ENCODE assay signal across 9 cellular contexts in genomic region chr7:44980393-44981034, GRCh38. TPM values are rescaled to one million over a fixed set of nuclear protein-coding genes. Genes with fewer than 3 reads are reported as not detected.
DNase-seq lines count a peak whose midpoint lies in the region; ATAC-seq and TF ChIP-seq lines count a peak whose summit lies in the region.
"Had no signal": no experiment of that assay in that cellular context is flagged by ENCODE, and none has a peak within 500 bp of the region (broad histone marks: within the 10 kb centered on the region; RNA-seq: fewer than 3 reads in every experiment).

No MANE protein-coding gene starts in this region.

- H3K79me2 ChIP-seq in Loucy (ENCODE audit: insufficient read depth, low read length) = peaks cover 88% of the 10 kb centered on the region

- peaks cover 26% of the 10 kb centered on the region; the same call in 1 of the 2 replicates for H3F3A ChIP-seq in Loucy (ENCODE audit: low read depth)

- H3K4me3 Mint-ChIP-seq in activated T-cell treated with anti-CD3 and anti-CD28 coated beads, Interleukin-2, amount 50 U/mL, for 4 hours = peak overlapping the region; percentile 96
- H3K4me3 Mint-ChIP-seq: nephron had no signal

- DNase-seq in ELF-1 (ENCODE audit: low read depth, low spot score) (peak; percentile 35), kidney tubule cell (ENCODE audit: low spot score) (peak; percentile 56), testis (peak; percentile 22), NCI-H1417 (lab: John Stamatoyannopoulos, UW) (no peak)
- DNase-seq in activated T-cell treated with anti-CD3 and anti-CD28 coated beads, Interleukin-2, amount 50 U/mL, for 4 hours = peak; percentile 52

- TF ChIP-seq POLR2A in testis (IDR thresholded peaks at IDR 0.05) = no peak

- H3K9ac ChIP-seq in Loucy (ENCODE audit: low read depth, low read length, poor library complexity, severe bottlenecking) = peak overlapping the region; percentile 99

- peak overlapping the region; percentile 87 for H3K4me3 ChIP-seq in Loucy (ENCODE audit: low read length, poor library complexity, severe bottlenecking)
- no peak overlapping the region for H3K4me3 ChIP-seq in testis

- H3K4me2 ChIP-seq in Loucy (ENCODE audit: low read depth, low read length, poor library complexity, severe bottlenecking) = peak overlapping the region; percentile 86

- no peak for TF ChIP-seq CTCF in Loucy (conservative IDR thresholded peaks at IDR 0.05; ENCODE audit: low read length)
- TF ChIP-seq CTCF in testis (IDR thresholded peaks at IDR 0.05) = no peak

- H3K27me3 Mint-ChIP-seq in activated T-cell treated with anti-CD3 and anti-CD28 coated beads, Interleukin-2, amount 50 U/mL, for 4 hours (ENCODE audit: low read depth) = no peaks in the 10 kb centered on the region

- no peaks in the 10 kb centered on the region for H3K9me3 ChIP-seq in Loucy (ENCODE audit: insufficient read depth, low read depth, low read length)
- H3K9me3 ChIP-seq in testis = no peaks in the 10 kb centered on the region

- H3K36me3 ChIP-seq in Loucy (ENCODE audit: insufficient read depth, low read length) = peaks cover 48% of the 10 kb centered on the region
- H3K36me3 ChIP-seq in testis (ENCODE audit: low read depth, missing control alignments) = no peaks in the 10 kb centered on the region

- H3K27ac ChIP-seq in testis = peak overlapping the region in 1 of 2 donors; percentile 30

- H3K27me3 ChIP-seq in Loucy (ENCODE audit: insufficient read depth, low read length, poor library complexity, severe bottlenecking) (peaks cover under 1% of the 10 kb centered on the region), testis (no peaks in the 10 kb centered on the region)

- no peaks in the 10 kb centered on the region for H3K9me3 Mint-ChIP-seq in activated T-cell treated with anti-CD3 and anti-CD28 coated beads, Interleukin-2, amount 50 U/mL, for 4 hours
- H3K9me3 Mint-ChIP-seq: nephron had no signal

- H2AFZ ChIP-seq in Loucy (ENCODE audit: low read length) = no peak overlapping the region

- WGBS in testis, 2 donors = 67 to 76% methylated on average over 8 of the region's 8 CpGs

- peaks cover 91% of the 10 kb centered on the region for H3K4me1 Mint-ChIP-seq in activated T-cell treated with anti-CD3 and anti-CD28 coated beads, Interleukin-2, amount 50 U/mL, for 4 hours (ENCODE audit: low read depth)

- intact Hi-C loops in testis (cut with DNase I; ENCODE audit: low total_unique reads) = loop anchor here (10.0 kb wide), 1 partner anchor 124 kb away; no protein-coding TSS in a partner anchor

- no peaks in the 10 kb centered on the region for H3K9me2 ChIP-seq in Loucy (replicated peaks; ENCODE audit: low read depth, low read length)

- peaks cover 46% of the 10 kb centered on the region for H3K36me3 Mint-ChIP-seq in activated T-cell treated with anti-CD3 and anti-CD28 coated beads, Interleukin-2, amount 50 U/mL, for 4 hours (ENCODE audit: insufficient read depth)

- peak; percentile 45 for ATAC-seq in GM21619 (IDR thresholded peaks at IDR 0.05; ENCODE audit: unreplicated experiment)
- ATAC-seq in activated T-cell treated with anti-CD3 and anti-CD28 coated beads, Interleukin-2, amount 50 U/mL, for 4 hours = peak; percentile 58 to 60
- no peak for ATAC-seq in SK-N-SH treated with all-trans-retinoic acid at 6 μM for 48 hours

- H4K20me1 ChIP-seq in Loucy (ENCODE audit: insufficient read depth, low read length, poor library complexity, severe bottlenecking) = peaks cover 54% of the 10 kb centered on the region

- H3K4me1 ChIP-seq in Loucy (ENCODE audit: insufficient read depth, low read length, poor library complexity, severe bottlenecking) (peaks cover 71% of the 10 kb centered on the region), testis (peaks cover 9% of the 10 kb centered on the region)

TF ChIP-seq in SK-N-SH treated with all-trans-retinoic acid at 6 μM for 48 hours, 23 proteins besides CTCF, POLR2A, EP300 and RAD21:
- no peak for TF ChIP-seq RARB (CRISPR knock-in tag; IDR thresholded peaks at IDR 0.05)
- no peak for TF ChIP-seq ZNF8 (CRISPR knock-in tag; IDR thresholded peaks at IDR 0.05)
- no peak for TF ChIP-seq ARNTL (CRISPR knock-in tag; IDR thresholded peaks at IDR 0.05; ENCODE audit: borderline replicate concordance, low read depth)
- TF ChIP-seq POU6F1 (CRISPR knock-in tag; IDR thresholded peaks at IDR 0.05; ENCODE audit: borderline replicate concordance, low read depth) = no peak
- no peak for TF ChIP-seq ISL1 (CRISPR knock-in tag; IDR thresholded peaks at IDR 0.05)
- TF ChIP-seq ZFP30 (CRISPR knock-in tag; IDR thresholded peaks at IDR 0.05) = no peak

RNA-seq across cellular contexts. Expression of gene MYO1G, which starts 1.7 kb away (rescaled TPM):
- total RNA-seq in activated T-cell treated with anti-CD3 and anti-CD28 coated beads, Interleukin-2, amount 50 U/mL, for 4 hours = 100 to 1,000 TPM; 120 to 205 (median 143) TPM
- total RNA-seq in testis = 1 to 10 TPM in 1 of 2 donors, under 1 TPM in 1; 0.63 to 1.7 TPM
- polyA plus RNA-seq in testis (ENCODE audit: insufficient read depth, low read depth, low replicate concordance) = 2.5 TPM

RNA-seq across cellular contexts. Expression of gene CCM2, which starts 19.5 kb away (rescaled TPM):
- 10 to 100 TPM; 35.9 to 38.2 (median 36.6) TPM for total RNA-seq in activated T-cell treated with anti-CD3 and anti-CD28 coated beads, Interleukin-2, amount 50 U/mL, for 4 hours
- 10 to 100 TPM; 85.4 to 95.1 TPM for total RNA-seq in testis
- polyA plus RNA-seq in testis (ENCODE audit: insufficient read depth, low read depth, low replicate concordance) = 57.6 TPM

Comparison
In these comparisons a context has a peak if more than half of its experiments do, and no peak if none do; other contexts are left out.
1. DNase-seq: peak in ELF-1 (single experiment), activated T-cell treated with anti-CD3 and anti-CD28 coated beads, Interleukin-2, amount 50 U/mL, for 4 hours (single experiment), kidney tubule cell (single experiment) and testis (single experiment); none in NCI-H1417 (0 of 3).
2. RNA of gene MYO1G, which starts 1.7 kb away (total RNA-seq): 120 to 205 TPM in activated T-cell treated with anti-CD3 and anti-CD28 coated beads, Interleukin-2, amount 50 U/mL, for 4 hours; 0.63 to 1.7 TPM in testis; every median in the first group is over 10 times any median in the second.